Comparison of ENCODE assay signal across 2 cellular contexts in the genomic region with DNA sequence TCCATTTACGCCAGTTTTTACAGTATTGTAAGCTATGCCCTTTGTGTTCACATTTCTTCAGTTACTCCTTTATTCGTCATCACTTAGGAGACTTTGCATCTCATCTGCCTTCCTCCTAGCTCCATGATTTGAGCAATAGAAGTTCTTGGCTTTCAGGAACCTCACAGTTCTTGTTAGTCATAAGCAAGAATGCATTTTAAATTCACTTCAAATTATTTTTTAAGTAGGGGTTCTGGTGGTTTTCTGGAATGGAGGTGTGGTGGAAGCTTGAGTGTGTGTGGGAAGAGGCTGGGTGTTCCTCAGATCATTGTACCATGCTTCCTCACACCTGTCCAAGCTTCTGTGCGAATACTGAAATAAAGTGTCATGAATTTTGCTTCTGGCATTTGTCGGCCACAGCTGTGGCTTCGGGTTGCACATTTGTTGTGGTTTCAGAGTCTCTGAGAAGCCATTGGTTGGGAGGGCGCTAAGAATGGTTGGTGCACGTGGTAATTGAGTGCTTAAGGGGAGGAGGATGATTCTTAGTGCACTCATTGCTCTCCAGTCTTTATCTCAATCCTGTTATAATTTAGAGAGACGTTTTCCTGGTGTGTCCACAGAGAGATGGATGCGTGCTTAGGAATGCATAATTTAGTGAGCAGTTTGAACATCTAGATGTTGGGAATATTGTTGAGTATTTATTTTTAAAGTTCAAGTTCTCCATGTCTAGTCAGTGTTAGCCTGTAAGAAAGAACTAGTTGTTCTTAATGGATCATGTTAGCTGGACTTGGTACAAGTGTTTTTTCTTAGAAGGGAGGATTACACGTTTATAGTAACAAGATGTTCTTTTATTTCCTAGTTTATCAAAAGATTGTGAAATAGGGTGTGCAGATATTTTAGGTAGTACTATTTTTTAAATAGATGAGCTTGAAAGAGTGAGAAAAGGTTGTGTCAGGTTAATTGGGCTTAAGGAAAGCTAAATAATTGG.
TF ChIP-seq lines count a peak whose summit lies in the region.

No MANE protein-coding gene starts in this region.

TF ChIP-seq in A549, 52 proteins besides CTCF, POLR2A, EP300 and RAD21:
- TF ChIP-seq GATA3 (IDR thresholded peaks at IDR 0.05; ENCODE audit: borderline replicate concordance) (no peak), KDM5A (IDR thresholded peaks at IDR 0.05) (no peak), CHD2 (IDR thresholded peaks at IDR 0.05; ENCODE audit: low read length, partially characterized antibody) (no peak), TP53 (CRISPR knock-in tag; IDR thresholded peaks at IDR 0.05) (no peak), JUNB (IDR thresholded peaks at IDR 0.05) (no peak), RCOR1 (IDR thresholded peaks at IDR 0.05; ENCODE audit: low read depth, low read length) (no peak), MAZ (IDR thresholded peaks at IDR 0.05; ENCODE audit: borderline replicate concordance, low read depth, low read length) (no peak), JUN (IDR thresholded peaks at IDR 0.05) (no peak), RFX5 (IDR thresholded peaks at IDR 0.05) (no peak)
- TF ChIP-seq, protein P1, sequence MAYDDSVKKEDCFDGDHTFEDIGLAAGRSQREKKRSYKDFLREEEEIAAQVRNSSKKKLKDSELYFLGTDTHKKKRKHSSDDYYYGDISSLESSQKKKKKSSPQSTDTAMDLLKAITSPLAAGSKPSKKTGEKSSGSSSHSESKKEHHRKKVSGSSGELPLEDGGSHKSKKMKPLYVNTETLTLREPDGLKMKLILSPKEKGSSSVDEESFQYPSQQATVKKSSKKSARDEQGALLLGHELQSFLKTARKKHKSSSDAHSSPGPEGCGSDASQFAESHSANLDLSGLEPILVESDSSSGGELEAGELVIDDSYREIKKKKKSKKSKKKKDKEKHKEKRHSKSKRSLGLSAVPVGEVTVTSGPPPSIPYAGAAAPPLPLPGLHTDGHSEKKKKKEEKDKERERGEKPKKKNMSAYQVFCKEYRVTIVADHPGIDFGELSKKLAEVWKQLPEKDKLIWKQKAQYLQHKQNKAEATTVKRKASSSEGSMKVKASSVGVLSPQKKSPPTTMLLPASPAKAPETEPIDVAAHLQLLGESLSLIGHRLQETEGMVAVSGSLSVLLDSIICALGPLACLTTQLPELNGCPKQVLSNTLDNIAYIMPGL (CRISPR knock-in tag; IDR thresholded peaks at IDR 0.05; ENCODE audit: borderline replicate concordance): no peak
- TF ChIP-seq, protein P2, sequence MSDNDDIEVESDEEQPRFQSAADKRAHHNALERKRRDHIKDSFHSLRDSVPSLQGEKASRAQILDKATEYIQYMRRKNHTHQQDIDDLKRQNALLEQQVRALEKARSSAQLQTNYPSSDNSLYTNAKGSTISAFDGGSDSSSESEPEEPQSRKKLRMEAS (IDR thresholded peaks at IDR 0.05): no peak

TF ChIP-seq in GM12878, 131 proteins besides CTCF, POLR2A, EP300 and RAD21:
- peak; percentile 61; the same call in 1 of the 2 replicates for TF ChIP-seq CBFB (IDR thresholded peaks at IDR 0.05; ENCODE audit: low read depth)
- 0 out of 2 replicates have a peak, but pooled peaks have one; percentile 32 for TF ChIP-seq NBN (IDR thresholded peaks at IDR 0.05)
- TF ChIP-seq KLF5 (IDR thresholded peaks at IDR 0.05; ENCODE audit: partially characterized antibody): no peak
- TF ChIP-seq TCF3 (IDR thresholded peaks at IDR 0.05; ENCODE audit: borderline replicate concordance, insufficient read depth, low read depth, low read length): peak; percentile 78; the same call in 1 of the 2 replicates
- TF ChIP-seq MYC (IDR thresholded peaks at IDR 0.05; ENCODE audit: insufficient read depth, insufficient read length, insufficient replicate concordance, low read length, severe bottlenecking): no peak
- peak; percentile 71; the same call in 1 of the 2 replicates for TF ChIP-seq FOXM1 (IDR thresholded peaks at IDR 0.05; ENCODE audit: low read depth, low read length)
- peak; percentile 29 for TF ChIP-seq SP1 (IDR thresholded peaks at IDR 0.05; ENCODE audit: low read depth, low read length)
- TF ChIP-seq MLLT1 (IDR thresholded peaks at IDR 0.05): peak; percentile 40; the same call in 1 of the 2 replicates
- TF ChIP-seq, protein P3, sequence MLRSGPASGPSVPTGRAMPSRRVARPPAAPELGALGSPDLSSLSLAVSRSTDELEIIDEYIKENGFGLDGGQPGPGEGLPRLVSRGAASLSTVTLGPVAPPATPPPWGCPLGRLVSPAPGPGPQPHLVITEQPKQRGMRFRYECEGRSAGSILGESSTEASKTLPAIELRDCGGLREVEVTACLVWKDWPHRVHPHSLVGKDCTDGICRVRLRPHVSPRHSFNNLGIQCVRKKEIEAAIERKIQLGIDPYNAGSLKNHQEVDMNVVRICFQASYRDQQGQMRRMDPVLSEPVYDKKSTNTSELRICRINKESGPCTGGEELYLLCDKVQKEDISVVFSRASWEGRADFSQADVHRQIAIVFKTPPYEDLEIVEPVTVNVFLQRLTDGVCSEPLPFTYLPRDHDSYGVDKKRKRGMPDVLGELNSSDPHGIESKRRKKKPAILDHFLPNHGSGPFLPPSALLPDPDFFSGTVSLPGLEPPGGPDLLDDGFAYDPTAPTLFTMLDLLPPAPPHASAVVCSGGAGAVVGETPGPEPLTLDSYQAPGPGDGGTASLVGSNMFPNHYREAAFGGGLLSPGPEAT (IDR thresholded peaks at IDR 0.05; ENCODE audit: low read depth): peak; percentile 57; the same call in 1 of the 2 replicates
- TF ChIP-seq MXI1 (IDR thresholded peaks at IDR 0.05; ENCODE audit: low read depth, low read length): peak; percentile 80; the same call in 1 of the 2 replicates
- TF ChIP-seq, protein P4, sequence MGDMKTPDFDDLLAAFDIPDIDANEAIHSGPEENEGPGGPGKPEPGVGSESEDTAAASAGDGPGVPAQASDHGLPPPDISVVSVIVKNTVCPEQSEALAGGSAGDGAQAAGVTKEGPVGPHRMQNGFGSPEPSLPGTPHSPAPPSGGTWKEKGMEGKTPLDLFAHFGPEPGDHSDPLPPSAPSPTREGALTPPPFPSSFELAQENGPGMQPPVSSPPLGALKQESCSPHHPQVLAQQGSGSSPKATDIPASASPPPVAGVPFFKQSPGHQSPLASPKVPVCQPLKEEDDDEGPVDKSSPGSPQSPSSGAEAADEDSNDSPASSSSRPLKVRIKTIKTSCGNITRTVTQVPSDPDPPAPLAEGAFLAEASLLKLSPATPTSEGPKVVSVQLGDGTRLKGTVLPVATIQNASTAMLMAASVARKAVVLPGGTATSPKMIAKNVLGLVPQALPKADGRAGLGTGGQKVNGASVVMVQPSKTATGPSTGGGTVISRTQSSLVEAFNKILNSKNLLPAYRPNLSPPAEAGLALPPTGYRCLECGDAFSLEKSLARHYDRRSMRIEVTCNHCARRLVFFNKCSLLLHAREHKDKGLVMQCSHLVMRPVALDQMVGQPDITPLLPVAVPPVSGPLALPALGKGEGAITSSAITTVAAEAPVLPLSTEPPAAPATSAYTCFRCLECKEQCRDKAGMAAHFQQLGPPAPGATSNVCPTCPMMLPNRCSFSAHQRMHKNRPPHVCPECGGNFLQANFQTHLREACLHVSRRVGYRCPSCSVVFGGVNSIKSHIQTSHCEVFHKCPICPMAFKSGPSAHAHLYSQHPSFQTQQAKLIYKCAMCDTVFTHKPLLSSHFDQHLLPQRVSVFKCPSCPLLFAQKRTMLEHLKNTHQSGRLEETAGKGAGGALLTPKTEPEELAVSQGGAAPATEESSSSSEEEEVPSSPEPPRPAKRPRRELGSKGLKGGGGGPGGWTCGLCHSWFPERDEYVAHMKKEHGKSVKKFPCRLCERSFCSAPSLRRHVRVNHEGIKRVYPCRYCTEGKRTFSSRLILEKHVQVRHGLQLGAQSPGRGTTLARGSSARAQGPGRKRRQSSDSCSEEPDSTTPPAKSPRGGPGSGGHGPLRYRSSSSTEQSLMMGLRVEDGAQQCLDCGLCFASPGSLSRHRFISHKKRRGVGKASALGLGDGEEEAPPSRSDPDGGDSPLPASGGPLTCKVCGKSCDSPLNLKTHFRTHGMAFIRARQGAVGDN (IDR thresholded peaks at IDR 0.05): peak; percentile 86
- 0 out of 2 replicates have a peak, but pooled peaks have one; percentile 12 for TF ChIP-seq MEF2A (IDR thresholded peaks at IDR 0.05; ENCODE audit: insufficient read depth, low read depth, low read length)
- no peak for TF ChIP-seq SMAD5 (IDR thresholded peaks at IDR 0.05; ENCODE audit: low read depth)
- TF ChIP-seq YY1 (IDR thresholded peaks at IDR 0.05; ENCODE audit: low read depth, low read length): peak; percentile 64; the same call in 1 of the 2 replicates
- TF ChIP-seq BHLHE40 (IDR thresholded peaks at IDR 0.05; ENCODE audit: borderline replicate concordance in 1 of 2, low read depth in 2 of 2, low read length in 1 of 2): peak; percentile 88
- peak; percentile 69; the same call in 1 of the 2 replicates for TF ChIP-seq PAX5 (IDR thresholded peaks at IDR 0.05; ENCODE audit: borderline replicate concordance, low read depth, low read length)
- TF ChIP-seq CBX3 (IDR thresholded peaks at IDR 0.05; ENCODE audit: borderline replicate concordance, low read depth): no peak
- no peak for TF ChIP-seq NFXL1 (IDR thresholded peaks at IDR 0.05; ENCODE audit: borderline replicate concordance)
- TF ChIP-seq TCF7 (IDR thresholded peaks at IDR 0.05; ENCODE audit: borderline replicate concordance): no peak
- peak; percentile 61; the same call in 1 of the 2 replicates for TF ChIP-seq ATF2 (IDR thresholded peaks at IDR 0.05; ENCODE audit: low read length)
- TF ChIP-seq ZZZ3 (IDR thresholded peaks at IDR 0.05; ENCODE audit: control insufficient read depth, insufficient read length, low read depth): no peak
- peak; percentile 84 for TF ChIP-seq IKZF1 (conservative IDR thresholded peaks at IDR 0.05)
- TF ChIP-seq CREM (IDR thresholded peaks at IDR 0.05; ENCODE audit: low read depth): 0 out of 2 replicates have a peak, but pooled peaks have one; percentile 17
- TF ChIP-seq BCL11A (IDR thresholded peaks at IDR 0.05; ENCODE audit: low read depth, low read length): 0 out of 2 replicates have a peak, but pooled peaks have one; percentile 47
- TF ChIP-seq RUNX3 (IDR thresholded peaks at IDR 0.05; ENCODE audit: low read length): peak; percentile 95
- TF ChIP-seq, protein P2 (IDR thresholded peaks at IDR 0.05; ENCODE audit: low read depth, low read length): peak; percentile 86; the same call in 1 of the 2 replicates
- TF ChIP-seq TBL1XR1 (IDR thresholded peaks at IDR 0.05; ENCODE audit: low read depth, low read length): peak; percentile 75; the same call in 1 of the 2 replicates
- TF ChIP-seq ZNF274 (IDR thresholded peaks at IDR 0.05; ENCODE audit: insufficient read depth, insufficient read length): no peak
- no peak for TF ChIP-seq BACH1 (IDR thresholded peaks at IDR 0.05; ENCODE audit: borderline replicate concordance)
- peak; percentile 31; the same call in 1 of the 2 replicates for TF ChIP-seq POLR2AphosphoS5 (IDR thresholded peaks at IDR 0.05; ENCODE audit: low read length)
- peak; percentile 67 for TF ChIP-seq DPF2 (IDR thresholded peaks at IDR 0.05)
- TF ChIP-seq IKZF2 (IDR thresholded peaks at IDR 0.05): peak; percentile 85 to 86
- peak; percentile 47; the same call in 1 of the 2 replicates for TF ChIP-seq NFIC (IDR thresholded peaks at IDR 0.05; ENCODE audit: low read depth, low read length)
- TF ChIP-seq TCF12 (IDR thresholded peaks at IDR 0.05; ENCODE audit: low read depth, low read length): peak; percentile 91
- TF ChIP-seq SMARCA5 (IDR thresholded peaks at IDR 0.05): no peak
- TF ChIP-seq RAD51 (IDR thresholded peaks at IDR 0.05): peak; percentile 65
- TF ChIP-seq KAT2A (conservative IDR thresholded peaks at IDR 0.05; ENCODE audit: control insufficient read depth, low read depth, low read length): no peak
- 0 out of 2 replicates have a peak, but pooled peaks have one; percentile 17 for TF ChIP-seq ATF7 (IDR thresholded peaks at IDR 0.05; ENCODE audit: low read depth)
- 0 out of 2 replicates have a peak, but pooled peaks have one; percentile 39 for TF ChIP-seq CHD2 (IDR thresholded peaks at IDR 0.05; ENCODE audit: borderline replicate concordance, low read depth, low read length)
- TF ChIP-seq CBX5 (IDR thresholded peaks at IDR 0.05; ENCODE audit: low read depth): 0 out of 2 replicates have a peak, but pooled peaks have one; percentile 41
- peak; percentile 14 for TF ChIP-seq MEF2B (IDR thresholded peaks at IDR 0.05; ENCODE audit: partially characterized antibody, poor library complexity, severe bottlenecking)
- TF ChIP-seq EED (IDR thresholded peaks at IDR 0.05; ENCODE audit: low read depth): 0 out of 2 replicates have a peak, but pooled peaks have one; percentile 31
